Comparison of ENCODE assay signal across 18 cellular contexts in the genomic region with DNA sequence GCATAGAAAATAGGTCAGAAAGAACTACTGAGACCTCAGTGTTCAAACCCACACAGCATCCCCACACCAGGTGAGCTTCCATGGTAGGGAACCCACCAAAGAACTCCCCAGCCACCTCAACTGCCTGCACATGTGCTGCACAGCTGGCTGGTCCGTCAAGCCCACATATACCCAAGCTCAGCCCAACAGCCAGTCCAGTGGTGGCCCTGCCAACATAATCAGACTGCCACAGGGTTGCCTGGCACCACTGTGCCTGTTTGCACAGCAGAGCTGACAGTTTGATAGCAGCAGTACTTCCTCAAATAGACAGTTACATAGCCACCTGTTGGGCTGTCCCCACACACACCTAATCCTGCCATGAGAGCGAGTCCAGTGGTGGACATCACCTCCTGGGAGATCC.
"Had no signal": no experiment of that assay in that cellular context is flagged by ENCODE, and none has a peak within 500 bp of the region (broad histone marks: within the 10 kb centered on the region; RNA-seq: fewer than 3 reads in every experiment).

No MANE protein-coding gene starts in this region.

- H3K4me2 ChIP-seq: hepatocyte had no signal

- H3K9me3 ChIP-seq: colonic mucosa had no signal

- DNase-seq: colonic mucosa; cortex of kidney; effector CD8-positive, alpha-beta T cell; effector memory CD8-positive, alpha-beta T cell; foreskin keratinocyte; heart left ventricle; hypothalamus; immature natural killer cell; islet precursor cell; left cardiac atrium; left ventricle myocardium superior; lower lobe of right lung; mesenchymal stem cell; mucosa of descending colon had no signal

- H3K4me1 ChIP-seq: colonic mucosa, gastroesophageal sphincter, heart left ventricle, left lung, lower lobe of right lung had no signal

- H3K36me3 ChIP-seq: colonic mucosa, esophagus muscularis mucosa, gastroesophageal sphincter, heart left ventricle, left lung, lower lobe of right lung had no signal

- H3K27me3 ChIP-seq: colonic mucosa, esophagus muscularis mucosa, foreskin keratinocyte, gastroesophageal sphincter, heart left ventricle, hepatocyte, left lung had no signal

- H2AFZ ChIP-seq: hepatocyte had no signal

- H3K4me3 ChIP-seq: colonic mucosa, esophagus muscularis mucosa, gastroesophageal sphincter, heart left ventricle, hepatocyte, left lung, lower lobe of right lung, mucosa of descending colon had no signal

- H3K27ac ChIP-seq: colonic mucosa, esophagus muscularis mucosa, foreskin keratinocyte, gastroesophageal sphincter, heart left ventricle, hepatocyte, left lung, lower lobe of right lung had no signal
